Comparison of ENCODE assay signal across 9 cellular contexts in genomic region chr5:138330813-138331448, GRCh38. TPM values are rescaled to one million over a fixed set of nuclear protein-coding genes. Genes with fewer than 3 reads are reported as not detected.
DNase-seq lines count a peak whose midpoint lies in the region; ATAC-seq and TF ChIP-seq lines count a peak whose summit lies in the region.
"Had no signal": no experiment of that assay in that cellular context is flagged by ENCODE, and none has a peak within 500 bp of the region (broad histone marks: within the 10 kb centered on the region; RNA-seq: fewer than 3 reads in every experiment).

No MANE protein-coding gene starts in this region.

- H3K4me1 ChIP-seq in esophagus squamous epithelium = peaks cover 0 to 21% (median 14%) of the 10 kb centered on the region in 3 donors

- intact Hi-C loops in esophagus squamous epithelium (cut with DNase I) = no loop called here

- no peaks in the 10 kb centered on the region for H3K9me3 ChIP-seq in esophagus squamous epithelium

- ATAC-seq in HG03571 (IDR thresholded peaks at IDR 0.05; ENCODE audit: unreplicated experiment) (no peak), HG02642 (IDR thresholded peaks at IDR 0.05; ENCODE audit: poor library complexity, unreplicated experiment) (no peak)

- no peaks in the 10 kb centered on the region for H3K27me3 ChIP-seq in esophagus squamous epithelium

- DNase-seq in GM12865 (ENCODE audit: low read depth) = no peak
- peak; percentile 63 for DNase-seq in RKO (ENCODE audit: low spot score)
- no peak for DNase-seq in esophagus squamous epithelium (lab: John Stamatoyannopoulos, UW)
- DNase-seq in renal cortical epithelial cell (ENCODE audit: low read depth) = peak; percentile 26
- DNase-seq in AML-193 (lab: John Stamatoyannopoulos, UW) = no peak
- DNase-seq in NCI-H526 treated with DMSO at 0.1 percent for 48 hours (lab: John Stamatoyannopoulos, UW) = no peak

- H3K36me3 ChIP-seq in esophagus squamous epithelium = no peaks in the 10 kb centered on the region

- H3K27ac ChIP-seq in esophagus squamous epithelium = peak overlapping the region in 3 of 4 donors; percentile 33 to 64 (median 52)

- H3K4me3 ChIP-seq in GM12865 (ENCODE audit: low read depth, low read length) (peak overlapping the region; percentile 74), esophagus squamous epithelium (peak overlapping the region; percentile 46 to 72 (median 48))

- WGBS in esophagus squamous epithelium, 2 donors = 4% methylated on average over 11 to 12 of the region's 12 CpGs

- no peak for TF ChIP-seq POLR2A in esophagus squamous epithelium (IDR thresholded peaks at IDR 0.05)

- TF ChIP-seq CTCF in GM12865 (IDR thresholded peaks at IDR 0.05; ENCODE audit: insufficient read depth, low read depth, low read length, missing control alignments) (no peak), esophagus squamous epithelium (IDR thresholded peaks at IDR 0.05) (no peak)

RNA-seq across cellular contexts. Expression of gene CDC25C, which starts 0.7 kb away (rescaled TPM):
- total RNA-seq in esophagus squamous epithelium (1 to 10 TPM in 3 of 4 donors, under 1 TPM in 1; 0.80 to 3.1 (median 1.8) TPM), renal cortical epithelial cell (0.35 and 2.6 TPM in 2 replicates)

RNA-seq across cellular contexts. Expression of gene FAM53C, which starts 7.1 kb away (rescaled TPM):
- total RNA-seq in esophagus squamous epithelium (10 to 100 TPM; 12.1 to 14.2 (median 13.4) TPM), renal cortical epithelial cell (26.2 and 29.2 TPM in 2 replicates)

RNA-seq across cellular contexts. Expression of gene KDM3B, which starts 21.6 kb away (rescaled TPM):
- total RNA-seq in esophagus squamous epithelium (10 to 100 TPM; 34.5 to 53.8 (median 36.2) TPM), renal cortical epithelial cell (44.5 and 79.7 TPM in 2 replicates)

RNA-seq across cellular contexts. Expression of gene GFRA3, which starts 56.5 kb away (rescaled TPM):
- total RNA-seq in esophagus squamous epithelium = under 1 TPM in 2 of 4 donors, not detected in 2; 0.35 to 0.41 TPM
- not detected in 2 replicates for total RNA-seq in renal cortical epithelial cell
- total RNA-seq: pulmonary artery endothelial cell had no signal

Comparison
In these comparisons a context has a peak if more than half of its experiments do, and no peak if none do; other contexts are left out.
1. DNase-seq: peak in RKO (single experiment) and renal cortical epithelial cell (single experiment); none in GM12865 (single experiment), esophagus squamous epithelium (single experiment), AML-193 (0 of 2) and NCI-H526 treated with DMSO at 0.1 percent for 48 hours (single experiment).